ENCODE assay signal across 21 cellular contexts in genomic region chr2:167534443-167534842, GRCh38.
A peak's percentile ranks its signal among the peaks of the same experiment; 100 is the strongest.
DNase-seq lines count a peak whose midpoint lies in the region; ATAC-seq and TF ChIP-seq lines count a peak whose summit lies in the region.
"Had no signal": no experiment of that assay in that cellular context is flagged by ENCODE, and none has a peak within 500 bp of the region (broad histone marks: within the 10 kb centered on the region; RNA-seq: fewer than 3 reads in every experiment).

No MANE protein-coding gene starts in this region.

- CTCF ChIA-PET in IMR-90 (lab: Yijun Ruan, JAX), result no interaction called here
- CTCF ChIA-PET in activated CD4-positive, alpha-beta memory T cell treated with anti-CD3 and anti-CD28 coated beads, Interleukin-2, amount 10 ng/mL, durations not matched to agents 7 days and 5 days (lab: Charles Lee), result no interaction called here

- H3K36me3 ChIP-seq in IMR-90 (ENCODE audit: control insufficient read depth, insufficient read depth, low read length), result no peaks in the 10 kb centered on the region
- H3K36me3 ChIP-seq: BLaER1, HAP-1 had no signal

- H3K4me2 ChIP-seq in IMR-90 (ENCODE audit: low read depth, low read length), result no peak overlapping the region
- H3K4me2 ChIP-seq: BLaER1 had no signal

- H3K79me1 ChIP-seq in IMR-90 (ENCODE audit: low read depth in 1 of 2, low read length in 2 of 2), result no peaks in the 10 kb centered on the region

- no peak for ATAC-seq in IMR-90 (ENCODE audit: low read depth)
- ATAC-seq in GM18511 (IDR thresholded peaks at IDR 0.05; ENCODE audit: unreplicated experiment), result no peak
- ATAC-seq in GM21619 (IDR thresholded peaks at IDR 0.05; ENCODE audit: unreplicated experiment), result no peak
- ATAC-seq: CD8-positive, alpha-beta T cell; GM12878 had no signal

- no peak overlapping the region for H3K56ac ChIP-seq in IMR-90 (ENCODE audit: extremely low read depth, insufficient read depth, low read length)

- no peak overlapping the region for H3K23ac ChIP-seq in IMR-90 (ENCODE audit: low read depth, low read length)

- no peaks in the 10 kb centered on the region for H3K27me3 Mint-ChIP-seq in activated CD4-positive, alpha-beta memory T cell treated with anti-CD3 and anti-CD28 coated beads, Interleukin-2, amount 10 ng/mL, durations not matched to agents 7 days and 5 days
- H3K27me3 Mint-ChIP-seq: B cell; CD4-positive, CD25-positive, alpha-beta regulatory T cell had no signal

- H3K27ac ChIP-seq in IMR-90 (ENCODE audit: insufficient read depth, low read length), result no peak overlapping the region
- H3K27ac ChIP-seq: BLaER1, C4-2B had no signal

- no peak overlapping the region for H2AK5ac ChIP-seq in IMR-90 (ENCODE audit: low read depth, low read length)

- no peak overlapping the region for H2BK15ac ChIP-seq in IMR-90 (ENCODE audit: low read depth, low read length)

- H3K36me3 Mint-ChIP-seq in activated CD4-positive, alpha-beta memory T cell treated with anti-CD3 and anti-CD28 coated beads, Interleukin-2, amount 10 ng/mL, durations not matched to agents 7 days and 5 days (ENCODE audit: low read depth), result no peaks in the 10 kb centered on the region
- H3K36me3 Mint-ChIP-seq: CD4-positive, CD25-positive, alpha-beta regulatory T cell; CD8-positive, alpha-beta T cell had no signal

- no CpG with 5 or more reads among the region's 1 CpG for WGBS in IMR-90 (ENCODE audit: extremely low coverage in 2 of 2, insufficient read length in 1 of 2), 2 experiments

- intact Hi-C loops in IMR-90 (cut with micrococcal nuclease), result loop anchor here (10.0 kb wide), 1 partner anchor 310 kb away; no protein-coding TSS in a partner anchor

- no peak overlapping the region for H3K9ac ChIP-seq in IMR-90 (ENCODE audit: low read depth, low read length)
- H3K9ac ChIP-seq: BLaER1 had no signal

- dilution Hi-C loops in IMR-90 (cut with HindIII; ENCODE audit: low sequenced_read_pairs, unreplicated experiment), result no loop called here

- H3K9me3 ChIP-seq in IMR-90 (ENCODE audit: control insufficient read depth, insufficient read depth, low read length), result no peaks in the 10 kb centered on the region
- H3K9me3 ChIP-seq: BLaER1, Caco-2, HAP-1 had no signal

- no peak overlapping the region for H3K18ac ChIP-seq in IMR-90 (ENCODE audit: low read depth, low read length)

- POLR2A ChIA-PET in IMR-90 (lab: Charles Lee; ENCODE audit: unreplicated experiment), result no interaction called here
- POLR2A ChIA-PET in activated CD4-positive, alpha-beta memory T cell treated with anti-CD3 and anti-CD28 coated beads, Interleukin-2, amount 10 ng/mL, durations not matched to agents 7 days and 5 days (lab: Charles Lee), result no interaction called here

- no TSS peak for BruUV-seq in IMR-90 (replicated peaks; lab: Mats Ljungman, UMichigan)

- no peak overlapping the region for H3K4ac ChIP-seq in IMR-90 (ENCODE audit: low read depth, low read length)

- in situ Hi-C loops in IMR-90 (cut with MboI; ENCODE audit: low sequenced_read_pairs) (no loop called here), astrocyte of the spinal cord (cut with HindIII; ENCODE audit: low sequenced_read_pairs) (no loop called here)

- no peak overlapping the region for H4K5ac ChIP-seq in IMR-90 (ENCODE audit: low read depth, low read length)

- H4K20me1 ChIP-seq in IMR-90 (ENCODE audit: insufficient read depth, low read length), result no peaks in the 10 kb centered on the region
- H4K20me1 ChIP-seq: BLaER1 had no signal

- H3K14ac ChIP-seq in IMR-90 (replicated peaks; ENCODE audit: low read depth, low read length), result no peak overlapping the region

- no peak for TF ChIP-seq RAD21 in IMR-90 (IDR thresholded peaks at IDR 0.05; ENCODE audit: low read length)

- no peaks in the 10 kb centered on the region for H3K27me3 ChIP-seq in IMR-90 (ENCODE audit: control insufficient read depth, insufficient read depth, low read length)
- H3K27me3 ChIP-seq: BLaER1 had no signal

- DNase-seq in EH (ENCODE audit: low read depth) (peak; percentile 6), IMR-90 (peak; percentile 25), astrocyte of the spinal cord (ENCODE audit: low read depth, low spot score) (peak; percentile 10), retinal pigment epithelial cell (ENCODE audit: low read depth) (peak; percentile 35), T-helper 1 cell (no peak)
- DNase-seq in activated CD4-positive, alpha-beta memory T cell treated with anti-CD3 and anti-CD28 coated beads, Interleukin-2, amount 10 ng/mL, durations not matched to agents 7 days and 5 days, result no peak
- DNase-seq: Caco-2; CD4-positive, CD25-positive, alpha-beta regulatory T cell; CD8-positive, alpha-beta T cell; DMS153; DND-41; EL; GDM1; GOT3 had no signal

- no peaks in the 10 kb centered on the region for H3K9me3 Mint-ChIP-seq in activated CD4-positive, alpha-beta memory T cell treated with anti-CD3 and anti-CD28 coated beads, Interleukin-2, amount 10 ng/mL, durations not matched to agents 7 days and 5 days
- H3K9me3 Mint-ChIP-seq: CD8-positive, alpha-beta T cell had no signal

- no peak overlapping the region for H2AFZ ChIP-seq in IMR-90 (replicated peaks; ENCODE audit: low read length, poor library complexity)

- no peak overlapping the region for H2BK5ac ChIP-seq in IMR-90 (ENCODE audit: low read depth, low read length, poor library complexity, severe bottlenecking)

- H3K4me1 ChIP-seq in IMR-90 (ENCODE audit: control insufficient read depth, insufficient read depth, low read length), result no peaks in the 10 kb centered on the region
- H3K4me1 ChIP-seq: BLaER1, Caco-2, HAP-1 had no signal

- no peak for TF ChIP-seq POLR2A in IMR-90 (IDR thresholded peaks at IDR 0.05; ENCODE audit: low read depth, low read length)

- no peaks in the 10 kb centered on the region for H3K4me1 Mint-ChIP-seq in activated CD4-positive, alpha-beta memory T cell treated with anti-CD3 and anti-CD28 coated beads, Interleukin-2, amount 10 ng/mL, durations not matched to agents 7 days and 5 days
- H3K4me1 Mint-ChIP-seq: B cell; CD4-positive, CD25-positive, alpha-beta regulatory T cell had no signal

- H3K4me3 ChIP-seq in IMR-90 (ENCODE audit: insufficient read depth, low read depth, low read length), result no peak overlapping the region
- H3K4me3 ChIP-seq in astrocyte of the spinal cord (ENCODE audit: low read depth, low read length), result no peak overlapping the region
- H3K4me3 ChIP-seq in retinal pigment epithelial cell (ENCODE audit: low read length), result no peak overlapping the region
- H3K4me3 ChIP-seq: BLaER1, GM12878, HAP-1 had no signal

- H2BK20ac ChIP-seq in IMR-90 (ENCODE audit: low read depth, low read length), result no peak overlapping the region

- TF ChIP-seq CTCF in IMR-90 (conservative IDR thresholded peaks at IDR 0.05; ENCODE audit: low read depth, low read length), result no peak
- no peak for TF ChIP-seq CTCF in astrocyte of the spinal cord (IDR thresholded peaks at IDR 0.05; ENCODE audit: low read depth, low read length)
- TF ChIP-seq CTCF in retinal pigment epithelial cell (conservative IDR thresholded peaks at IDR 0.05; ENCODE audit: low read depth, low read length), result no peak

- no peak overlapping the region for H3K4me3 Mint-ChIP-seq in activated CD4-positive, alpha-beta memory T cell treated with anti-CD3 and anti-CD28 coated beads, Interleukin-2, amount 10 ng/mL, durations not matched to agents 7 days and 5 days
- H3K4me3 Mint-ChIP-seq: B cell; CD4-positive, CD25-positive, alpha-beta regulatory T cell; CD8-positive, alpha-beta T cell had no signal

- H3K9me1 ChIP-seq in IMR-90 (ENCODE audit: insufficient read depth, low read length), result no peaks in the 10 kb centered on the region

- no peak overlapping the region for H4K91ac ChIP-seq in IMR-90 (ENCODE audit: insufficient read depth, low read depth, low read length)

- no peak overlapping the region for H2AK9ac ChIP-seq in IMR-90 (replicated peaks; ENCODE audit: low read depth, low read length, poor library complexity)

- no peak overlapping the region for H4K8ac ChIP-seq in IMR-90 (ENCODE audit: low read depth in 2 of 2, low read length in 2 of 2)

- H2BK120ac ChIP-seq in IMR-90 (ENCODE audit: low read depth, low read length), result no peak overlapping the region

- no peak overlapping the region for H3K27ac Mint-ChIP-seq in activated CD4-positive, alpha-beta memory T cell treated with anti-CD3 and anti-CD28 coated beads, Interleukin-2, amount 10 ng/mL, durations not matched to agents 7 days and 5 days
- H3K27ac Mint-ChIP-seq: B cell; CD4-positive, CD25-positive, alpha-beta regulatory T cell; CD8-positive, alpha-beta T cell had no signal

TF ChIP-seq in IMR-90, 13 proteins besides CTCF, POLR2A, EP300 and RAD21 (continues in another document):
- no peak for TF ChIP-seq CHD1 (IDR thresholded peaks at IDR 0.05; ENCODE audit: low read depth, low read length)
- no peak for TF ChIP-seq FOS (IDR thresholded peaks at IDR 0.05; ENCODE audit: low read depth, low read length)
- no peak for TF ChIP-seq RCOR1 (IDR thresholded peaks at IDR 0.05; ENCODE audit: insufficient replicate concordance, low read length)
- TF ChIP-seq MAZ (IDR thresholded peaks at IDR 0.05; ENCODE audit: borderline replicate concordance, low read depth, low read length), result no peak
- no peak for TF ChIP-seq NFE2L2 (IDR thresholded peaks at IDR 0.05; ENCODE audit: low read depth, low read length)
- TF ChIP-seq BHLHE40 (IDR thresholded peaks at IDR 0.05; ENCODE audit: low read depth, low read length), result no peak
- no peak for TF ChIP-seq MAFK (IDR thresholded peaks at IDR 0.05; ENCODE audit: low read depth, low read length)
- no peak for TF ChIP-seq RFX5 (IDR thresholded peaks at IDR 0.05; ENCODE audit: low read depth, low read length)
- TF ChIP-seq ELK1 (IDR thresholded peaks at IDR 0.05; ENCODE audit: borderline replicate concordance, low read depth, low read length), result no peak
- TF ChIP-seq MXI1 (IDR thresholded peaks at IDR 0.05; ENCODE audit: borderline replicate concordance, low read depth, low read length), result no peak
- TF ChIP-seq SMC3 (IDR thresholded peaks at IDR 0.05; ENCODE audit: low read depth, low read length), result no peak
- no peak for TF ChIP-seq USF2 (IDR thresholded peaks at IDR 0.05; ENCODE audit: low read depth, low read length)

Comparison
In these comparisons a context has a peak if more than half of its experiments do, and no peak if none do; other contexts are left out.
1. DNase-seq: peak in EH (single experiment), IMR-90 (single experiment), astrocyte of the spinal cord (single experiment) and retinal pigment epithelial cell (single experiment); none in T-helper 1 cell (0 of 5) and activated CD4-positive, alpha-beta memory T cell treated with anti-CD3 and anti-CD28 coated beads, Interleukin-2, amount 10 ng/mL, durations not matched to agents 7 days and 5 days (single experiment).